8 cellular contexts compared by ENCODE assay signal in the genomic region with DNA sequence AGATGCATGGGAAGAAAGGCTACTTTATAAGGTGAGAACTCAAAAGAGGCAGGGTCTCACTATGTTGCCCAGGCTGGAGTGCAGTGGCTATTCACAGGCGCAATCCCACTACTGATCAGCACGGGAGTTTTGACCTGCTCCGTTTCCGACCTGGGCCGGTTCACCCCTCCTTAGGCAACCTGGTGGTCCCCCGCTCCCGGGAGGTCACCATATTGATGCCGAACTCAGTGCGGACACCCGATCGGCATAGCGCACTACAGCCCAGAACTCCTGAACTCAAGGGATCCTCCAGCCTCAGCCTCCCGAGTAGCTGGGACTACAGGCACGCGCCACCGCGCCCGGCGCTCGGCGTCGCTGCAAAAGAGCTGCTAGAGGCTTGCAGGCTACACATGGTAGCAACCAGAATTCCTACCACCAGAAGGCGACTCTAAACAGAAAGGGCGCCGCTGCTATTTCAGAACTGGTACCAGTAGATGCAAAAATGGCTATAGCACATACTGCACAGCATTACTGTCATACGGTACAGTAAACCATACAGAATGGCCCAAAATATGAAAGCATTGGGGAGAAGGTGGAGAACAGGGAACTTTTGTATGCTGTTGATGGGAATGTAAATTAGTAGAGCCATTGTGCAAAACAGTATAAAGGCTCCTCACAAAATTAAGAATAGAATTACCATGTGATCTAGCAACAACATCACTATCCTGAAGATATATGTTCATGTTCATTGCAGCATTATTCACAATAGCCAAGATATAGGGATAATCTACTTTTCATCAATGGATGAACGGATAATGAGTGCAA. TPM values are rescaled to one million over a fixed set of nuclear protein-coding genes. Genes with fewer than 3 reads are reported as not detected.
DNase-seq lines count a peak whose midpoint lies in the region; ATAC-seq and TF ChIP-seq lines count a peak whose summit lies in the region.

No MANE protein-coding gene starts in this region.

- H2BK120ac ChIP-seq in neuronal stem cell (ENCODE audit: low read depth, low read length), result no peak overlapping the region

- H3K4ac ChIP-seq in neuronal stem cell (ENCODE audit: low read length), result no peak overlapping the region

- H3K4me3 ChIP-seq in HUES64 (ENCODE audit: low read length) (peak overlapping the region; percentile 85; the same call in 1 of the 2 replicates), neuronal stem cell (ENCODE audit: low read length in 2 of 2) (peak overlapping the region in 1 of 2 donors; percentile 94), stomach smooth muscle (ENCODE audit: low read length in 2 of 2) (peak overlapping the region; percentile 98 to 100)

- peak; percentile 61 for TF ChIP-seq CTCF in GM12873 (IDR thresholded peaks at IDR 0.05; ENCODE audit: insufficient read depth, low read depth, low read length, missing control alignments)

- 22% methylated on average over 24 of the region's 27 CpGs for WGBS in HUES64
- no CpG with 5 or more reads among the region's 27 CpGs for WGBS in neuronal stem cell (ENCODE audit: extremely low coverage in 2 of 2, insufficient read length in 2 of 2, insufficient replicate concordance in 1 of 2), 2 donors

- H3K9me3 ChIP-seq in HUES64 (ENCODE audit: insufficient read depth, low read depth, low read length) (no peaks in the 10 kb centered on the region), neuronal stem cell (replicated peaks in 1 of 2; ENCODE audit: control insufficient read depth in 2 of 2, insufficient read depth in 1 of 2, low read depth in 1 of 2, low read length in 2 of 2) (no peaks in the 10 kb centered on the region), stomach smooth muscle (ENCODE audit: control insufficient read depth in 2 of 2, low read length in 2 of 2) (no peaks in the 10 kb centered on the region)

- no peak overlapping the region for H3K18ac ChIP-seq in neuronal stem cell (ENCODE audit: low read length)

- no peak overlapping the region for H3K4me2 ChIP-seq in neuronal stem cell (ENCODE audit: insufficient read depth, low read length, poor library complexity, severe bottlenecking)

- ATAC-seq in HG02973 (IDR thresholded peaks at IDR 0.05; ENCODE audit: unreplicated experiment), result no peak

- H3K27ac ChIP-seq in HUES64 (ENCODE audit: low read depth, low read length), result no peak overlapping the region
- no peak overlapping the region for H3K27ac ChIP-seq in neuronal stem cell (replicated peaks; ENCODE audit: low read length)
- H3K27ac ChIP-seq in stomach smooth muscle (ENCODE audit: low read length), result no peak overlapping the region

- no peak overlapping the region for H2AK5ac ChIP-seq in neuronal stem cell (ENCODE audit: low read depth, low read length)

- no peak overlapping the region for H4K91ac ChIP-seq in neuronal stem cell (ENCODE audit: low read depth, low read length, poor library complexity)

- DNase-seq in RPMI8226 (peak; percentile 87), fibroblast of the conjunctiva (ENCODE audit: low read depth) (peak; percentile 70), neuronal stem cell (ENCODE audit: low spot score) (peak; percentile 37)
- peak; percentile 53 for DNase-seq in activated T-helper 9 cell treated with anti-CD3 and anti-CD28 coated beads, Interleukin-2, amount 50 U/mL, for 16 hours (ENCODE audit: low read depth)

- peaks cover 6% of the 10 kb centered on the region for H3K79me1 ChIP-seq in neuronal stem cell (ENCODE audit: low read depth, low read length)

- H4K8ac ChIP-seq in neuronal stem cell (ENCODE audit: low read depth, low read length), result no peak overlapping the region

- H3K4me1 ChIP-seq in HUES64 (ENCODE audit: insufficient read depth, low read length) (peaks cover 4% of the 10 kb centered on the region; the same call in 1 of the 2 replicates), neuronal stem cell (ENCODE audit: control insufficient read depth in 2 of 2, insufficient read depth in 1 of 2, low read depth in 1 of 2, low read length in 2 of 2) (peaks cover 0 to 5% of the 10 kb centered on the region in 2 donors), stomach smooth muscle (ENCODE audit: control insufficient read depth, insufficient read depth, low read length) (peaks cover 5% of the 10 kb centered on the region)

- H3K14ac ChIP-seq in neuronal stem cell (ENCODE audit: low read length), result no peak overlapping the region

- H3K27me3 ChIP-seq in HUES64 (ENCODE audit: insufficient read depth, low read length), result no peaks in the 10 kb centered on the region
- H3K27me3 ChIP-seq in neuronal stem cell (ENCODE audit: control insufficient read depth in 3 of 3, insufficient read depth in 3 of 3, low read depth in 1 of 3, low read length in 3 of 3), result no peaks in the 10 kb centered on the region
- H3K27me3 ChIP-seq in stomach smooth muscle (ENCODE audit: control insufficient read depth in 1 of 2, insufficient read depth in 2 of 2, low read length in 2 of 2), result no peaks in the 10 kb centered on the region

- H2BK5ac ChIP-seq in neuronal stem cell (ENCODE audit: low read length), result no peak overlapping the region

- H2BK12ac ChIP-seq in neuronal stem cell (ENCODE audit: low read length), result no peak overlapping the region

- peak overlapping the region; percentile 94 for H2AFZ ChIP-seq in neuronal stem cell (ENCODE audit: low read length)

- no peak overlapping the region for H3K23ac ChIP-seq in neuronal stem cell (ENCODE audit: low read depth, low read length, poor library complexity)

- H2BK15ac ChIP-seq in neuronal stem cell (ENCODE audit: low read length), result no peak overlapping the region

- H3K36me3 ChIP-seq in HUES64 (ENCODE audit: insufficient read depth, low read length) (peaks cover 23% of the 10 kb centered on the region), neuronal stem cell (replicated peaks in 1 of 2; ENCODE audit: control insufficient read depth in 2 of 2, insufficient read depth in 2 of 2, low read length in 2 of 2) (peaks cover 7 to 25% of the 10 kb centered on the region in 2 donors), stomach smooth muscle (ENCODE audit: control insufficient read depth in 2 of 2, insufficient read depth in 2 of 2, low read length in 2 of 2) (peaks cover 3 to 9% of the 10 kb centered on the region in 2 donors)

- H3K9ac ChIP-seq in HUES64 (ENCODE audit: low read depth, low read length) (no peak overlapping the region), neuronal stem cell (ENCODE audit: low read depth, low read length, poor library complexity) (no peak overlapping the region), stomach smooth muscle (ENCODE audit: low read length in 2 of 2) (no peak overlapping the region)

RNA-seq across cellular contexts. Expression of a gene that starts 1.2 kb away (rescaled TPM):
- polyA plus RNA-seq in HUES64 (2013, experiment 1 of 2), result 32.8 TPM
- 36.0 TPM for polyA plus RNA-seq in HUES64 (2013, experiment 2 of 2)
- 62.0 TPM for polyA plus RNA-seq in neuronal stem cell (2013, experiment 1 of 2)
- polyA plus RNA-seq in neuronal stem cell (2013, experiment 2 of 2), result 63.9 TPM

RNA-seq across cellular contexts. Expression of a gene that starts 39.1 kb away (rescaled TPM):
- polyA plus RNA-seq in HUES64 (2013, experiment 1 of 2), result 39.8 TPM
- 41.8 TPM for polyA plus RNA-seq in HUES64 (2013, experiment 2 of 2)
- 26.5 TPM for polyA plus RNA-seq in neuronal stem cell (2013, experiment 1 of 2)
- polyA plus RNA-seq in neuronal stem cell (2013, experiment 2 of 2), result 27.2 TPM

Comparison
In these comparisons a context has a peak if more than half of its experiments do, and no peak if none do; other contexts are left out.
1. DNase-seq: peak in every context shown above with its lines; median percentile 87 in RPMI8226; 70 in fibroblast of the conjunctiva; 53 in activated T-helper 9 cell treated with anti-CD3 and anti-CD28 coated beads, Interleukin-2, amount 50 U/mL, for 16 hours; 37 in neuronal stem cell.